8 cellular contexts compared by ENCODE assay signal in the genomic region with DNA sequence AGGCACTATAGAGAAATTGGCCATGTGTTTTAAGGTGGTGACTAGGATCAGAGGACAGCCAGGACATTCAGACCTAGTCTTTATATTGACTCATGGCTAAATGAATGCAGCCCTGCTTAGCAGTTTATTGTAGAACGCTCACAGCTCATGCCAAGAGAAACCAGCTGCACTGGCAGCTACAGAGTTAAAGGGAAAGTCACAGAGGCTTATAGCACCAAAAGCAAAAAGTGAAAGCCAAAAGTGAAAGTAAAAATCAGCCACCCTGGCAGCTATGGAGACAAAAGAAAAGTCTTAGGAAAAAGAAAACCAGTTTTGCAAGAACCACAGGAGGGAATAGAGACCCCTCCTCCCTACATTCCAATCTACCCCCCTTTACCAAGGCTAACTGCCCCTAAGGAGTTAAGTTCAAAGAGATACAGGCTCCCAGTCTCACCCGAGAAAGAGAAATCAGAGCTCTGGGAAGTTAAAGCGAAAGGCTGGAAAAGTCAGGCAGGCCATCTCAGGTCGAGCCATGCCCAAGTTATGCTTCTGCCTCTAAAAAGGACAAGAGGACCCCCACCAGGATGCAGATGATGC.
DNase-seq lines count a peak whose midpoint lies in the region; ATAC-seq, FAIRE-seq and TF ChIP-seq lines count a peak whose summit lies in the region.

No MANE protein-coding gene starts in this region.

- no peak for TF ChIP-seq POLR2A in H1 (IDR thresholded peaks at IDR 0.05; ENCODE audit: control extremely low read depth in 1 of 2, low read depth in 2 of 2, low read length in 2 of 2)

- 3% methylated on average over 4 of the region's 4 CpGs; no CpG with 5 or more reads in 1 of the 2 experiments for WGBS in H1 (ENCODE audit: extremely low coverage in 1 of 2, insufficient coverage in 1 of 2, insufficient read length in 1 of 2, insufficient replicate concordance in 2 of 2, low coverage in 1 of 2, low lambda C conversion rate in 2 of 2, missing lambda C conversion rate in 1 of 2), 2 experiments

- in situ Hi-C loops in Panc1 (cut with HindIII; ENCODE audit: low pct_unique_long_range_greater_than_20kb, low sequenced_read_pairs) (no loop called here), GM13976 (cut with MboI; ENCODE audit: low sequenced_read_pairs, unreplicated experiment) (no loop called here)

- intact Hi-C loops in Panc1 (cut with micrococcal nuclease; ENCODE audit: unreplicated experiment) = no loop called here

- no peaks in the 10 kb centered on the region for H3K9me3 ChIP-seq in Panc1 (ENCODE audit: control insufficient read depth, insufficient read depth, low read depth, low read length)
- H3K9me3 ChIP-seq in H1 (ENCODE audit: insufficient read depth in 2 of 2, low read depth in 1 of 2, low read length in 1 of 2) = no peaks in the 10 kb centered on the region
- H3K9me3 ChIP-seq in muscle layer of duodenum (ENCODE audit: control insufficient read depth in 1 of 2, low read length in 2 of 2) = no peaks in the 10 kb centered on the region

- H3K79me2 ChIP-seq in H1 (ENCODE audit: control insufficient read depth in 1 of 2, insufficient read depth in 2 of 2, low read length in 2 of 2) = no peaks in the 10 kb centered on the region

- CTCF ChIA-PET in Panc1 (lab: Charles Lee) = no interaction called here
- CTCF ChIA-PET in H1 (lab: Charles Lee; ENCODE audit: partially characterized antibody) = interaction anchor here (1.2 to 1.7 kb wide), 3 partner anchors 19 to 163 kb away, joined by 3 to 6 read pairs (median 4); partner anchors contain the start of gene ZNF100

- ATAC-seq in Panc1 = peak; percentile 72
- no peak for ATAC-seq in GM19351 (IDR thresholded peaks at IDR 0.05; ENCODE audit: unreplicated experiment)

- no peaks in the 10 kb centered on the region for H3K79me1 ChIP-seq in H1 (ENCODE audit: low read depth, low read length)

- H3K18ac ChIP-seq in H1 (ENCODE audit: extremely low read depth, low read length) = no peak overlapping the region; the same call in 1 of the 2 replicates

- H3K27me3 ChIP-seq in Panc1 (ENCODE audit: control insufficient read depth, insufficient read depth, low read length) = no peaks in the 10 kb centered on the region
- H3K27me3 ChIP-seq in H1 (replicated peaks in 1 of 4; ENCODE audit: control insufficient read depth in 3 of 4, extremely low read depth in 1 of 4, insufficient read depth in 3 of 4, low read length in 3 of 4) = no peaks in the 10 kb centered on the region
- H3K27me3 ChIP-seq in muscle layer of duodenum (ENCODE audit: low read depth, low read length) = no peaks in the 10 kb centered on the region

- H4K8ac ChIP-seq in H1 (ENCODE audit: extremely low read depth, insufficient read depth, low read length) = 0 out of 2 replicates have a peak overlapping the region, but pooled peaks have one; percentile 36

- H2AFZ ChIP-seq in H1 (ENCODE audit: low read length) = no peak overlapping the region

- no peaks in the 10 kb centered on the region for H4K20me1 ChIP-seq in H1 (replicated peaks in 1 of 2; ENCODE audit: control insufficient read depth in 1 of 2, insufficient read depth in 2 of 2, low read length in 2 of 2)

- H3K36me3 ChIP-seq in Panc1 (ENCODE audit: control insufficient read depth, insufficient read depth, low read length) (no peaks in the 10 kb centered on the region), H1 (ENCODE audit: control insufficient read depth in 2 of 4, insufficient read depth in 4 of 4, low read length in 3 of 4) (no peaks in the 10 kb centered on the region), muscle layer of duodenum (ENCODE audit: control insufficient read depth in 1 of 2, insufficient read depth in 2 of 2, low read length in 2 of 2) (no peaks in the 10 kb centered on the region)

- no peak overlapping the region for H3K4ac ChIP-seq in H1 (replicated peaks; ENCODE audit: insufficient read length, low read depth, low read length)

- no peak overlapping the region for H4K91ac ChIP-seq in H1 (replicated peaks; ENCODE audit: insufficient read length, low read length)

- peak overlapping the region; percentile 88; the same call in 1 of the 2 replicates for H2BK5ac ChIP-seq in H1 (ENCODE audit: low read depth, low read length)

- H3K14ac ChIP-seq in H1 (ENCODE audit: insufficient read length) = no peak overlapping the region

- H3K4me1 ChIP-seq in Panc1 (ENCODE audit: control insufficient read depth, insufficient read depth, low read length) (peaks cover 8% of the 10 kb centered on the region), H1 (replicated peaks in 1 of 4; ENCODE audit: control insufficient read depth in 3 of 4, insufficient read depth in 4 of 4, low read length in 3 of 4) (peaks cover 17 to 28% (median 23%) of the 10 kb centered on the region in 4 experiments), muscle layer of duodenum (ENCODE audit: control insufficient read depth in 1 of 2, insufficient read depth in 2 of 2, low read length in 2 of 2) (peaks cover 0 to 11% of the 10 kb centered on the region in 2 donors)

- 0 out of 2 replicates have a peak, but pooled peaks cover 3% of the 10 kb centered on the region for H3K23me2 ChIP-seq in H1 (ENCODE audit: low read depth, low read length)

- H3K9ac ChIP-seq in H1 (replicated peaks in 1 of 4; ENCODE audit: extremely low read depth in 1 of 4, low read depth in 3 of 4, low read length in 3 of 4) = peak overlapping the region in 1 of 4 experiments; percentile 29; a peak in 1 of 7 replicates

- TF ChIP-seq EP300 in H1 (IDR thresholded peaks at IDR 0.05; ENCODE audit: borderline replicate concordance in 1 of 2, low read depth in 2 of 2, low read length in 2 of 2) = peak in 1 of 2 experiments; percentile 80; a peak in 1 of 3 replicates

- H2AK5ac ChIP-seq in H1 (ENCODE audit: low read depth, low read length) = 0 out of 2 replicates have a peak overlapping the region, but pooled peaks have one; percentile 53

- TF ChIP-seq RAD21 in H1 (IDR thresholded peaks at IDR 0.05 in 1 of 2, conservative IDR thresholded peaks at IDR 0.05 in 1 of 2; ENCODE audit: low read depth in 2 of 2, low read length in 2 of 2) = peak; percentile 5 to 25; a peak in 3 of 4 replicates

- peak overlapping the region; percentile 54 for H4K5ac ChIP-seq in H1 (ENCODE audit: insufficient read length, low read depth, low read length)

- peak overlapping the region; percentile 64 to 73 for H3K4me2 ChIP-seq in H1 (ENCODE audit: insufficient read depth in 1 of 2, low read depth in 2 of 2, low read length in 2 of 2)

- no peak for TF ChIP-seq CTCF in Panc1 (IDR thresholded peaks at IDR 0.05)
- TF ChIP-seq CTCF in H1 (IDR thresholded peaks at IDR 0.05; ENCODE audit: control extremely low read depth in 1 of 3, insufficient read depth in 1 of 3, low read depth in 1 of 3, low read length in 3 of 3) = no peak
- no peak for TF ChIP-seq CTCF in GM13976 (IDR thresholded peaks at IDR 0.05; ENCODE audit: borderline replicate concordance, control extremely low read depth, extremely low read depth, insufficient read depth, missing control alignments)

- POLR2A ChIA-PET in Panc1 (lab: Charles Lee) = interaction anchor here (0.7 kb wide), 1 partner anchor 23 kb away, joined by 3 read pairs; no protein-coding TSS in a partner anchor
- POLR2A ChIA-PET in H1 (lab: Charles Lee; ENCODE audit: partially characterized antibody) = interaction anchor here (1.0 to 2.8 kb wide), 11 partner anchors 11 to 247 kb away, joined by 3 to 12 read pairs (median 3); partner anchors contain the start of gene ZNF429

- BruUV-seq in Panc1 (replicated peaks; lab: Mats Ljungman, UMichigan) = no TSS peak

- peak; percentile 82 for FAIRE-seq in H1 (lab: Jason Lieb, UNC)

- peak overlapping the region; percentile 87 for H2BK120ac ChIP-seq in H1 (replicated peaks; ENCODE audit: low read depth, low read length)

- DNase-seq in NCI-H1105 treated with DMSO at 0.1 percent for 48 hours (lab: John Stamatoyannopoulos, UW) = peak; percentile 38
- no peak for DNase-seq in NCI-H1105 (lab: John Stamatoyannopoulos, UW)
- no peak for DNase-seq in Panc1 (ENCODE audit: low read depth, low spot score)
- DNase-seq in H1 (ENCODE audit: low read depth in 1 of 2, low spot score in 2 of 2) = peak in 1 of 2 experiments; percentile 52
- DNase-seq in NOMO-1 (lab: John Stamatoyannopoulos, UW; ENCODE audit: unreplicated experiment in 2 of 2) = no peak
- no peak for DNase-seq in GM13976 (ENCODE audit: low spot score)

- no peak overlapping the region for H3K23ac ChIP-seq in H1 (ENCODE audit: insufficient read length)

- H2BK15ac ChIP-seq in H1 (ENCODE audit: low read length) = no peak overlapping the region

- H3K56ac ChIP-seq in H1 (replicated peaks; ENCODE audit: insufficient read length, low read depth, low read length) = no peak overlapping the region

- peak overlapping the region; percentile 83 for H2BK20ac ChIP-seq in H1 (ENCODE audit: low read length)

- H3K4me3 ChIP-seq in Panc1 (ENCODE audit: low read depth in 2 of 2, low read length in 2 of 2) = peak overlapping the region; percentile 39 to 61
- H3K4me3 ChIP-seq in H1 (ENCODE audit: extremely low read depth in 1 of 4, insufficient read depth in 2 of 4, low read depth in 3 of 4, low read length in 4 of 4) = peak overlapping the region in 3 of 4 experiments; percentile 32 to 50 (median 39); a peak in 5 of 8 replicates
- peak overlapping the region; percentile 55 to 77 for H3K4me3 ChIP-seq in muscle layer of duodenum (ENCODE audit: low read depth in 1 of 2, low read length in 2 of 2)

- H2BK12ac ChIP-seq in H1 (ENCODE audit: low read depth, low read length) = peak overlapping the region; percentile 90; the same call in 1 of the 2 replicates

- H3K27ac ChIP-seq in Panc1 (ENCODE audit: low read length) = peak overlapping the region; percentile 81
- peak overlapping the region; percentile 68 for H3K27ac ChIP-seq in H1 (ENCODE audit: low read depth, low read length)
- peak overlapping the region; percentile 71 for H3K27ac ChIP-seq in muscle layer of duodenum (ENCODE audit: low read length)

TF ChIP-seq in H1, 55 proteins besides CTCF, POLR2A, EP300 and RAD21 (continues in another document):
- no peak for TF ChIP-seq TAF1 (IDR thresholded peaks at IDR 0.05; ENCODE audit: low read depth, low read length)
- TF ChIP-seq SIRT6 (IDR thresholded peaks at IDR 0.05; ENCODE audit: low read length) = no peak
- TF ChIP-seq SP1 (IDR thresholded peaks at IDR 0.05; ENCODE audit: low read depth, low read length) = peak; percentile 90
- no peak for TF ChIP-seq BRCA1 (IDR thresholded peaks at IDR 0.05; ENCODE audit: low read depth, low read length)
- no peak for TF ChIP-seq NANOG (IDR thresholded peaks at IDR 0.05; ENCODE audit: insufficient read depth, low read depth, low read length, poor library complexity, severe bottlenecking)
- TF ChIP-seq RNF2 (IDR thresholded peaks at IDR 0.05; ENCODE audit: borderline replicate concordance, low read depth, low read length, missing control alignments, poor library complexity, severe bottlenecking) = no peak
- TF ChIP-seq BCL11A (IDR thresholded peaks at IDR 0.05; ENCODE audit: low read depth in 2 of 2, low read length in 2 of 2) = no peak
- TF ChIP-seq SIX5 (IDR thresholded peaks at IDR 0.05; ENCODE audit: low read depth, low read length) = no peak
- no peak for TF ChIP-seq HDAC2 (IDR thresholded peaks at IDR 0.05; ENCODE audit: borderline replicate concordance in 1 of 2, low read depth in 2 of 2, low read length in 2 of 2)
- TF ChIP-seq CHD2 (IDR thresholded peaks at IDR 0.05; ENCODE audit: low read length) = peak; percentile 28; the same call in 1 of the 2 replicates
- TF ChIP-seq JUND (IDR thresholded peaks at IDR 0.05; ENCODE audit: low read length) = no peak
